5 cellular contexts compared by ENCODE assay signal in genomic region chr10:131067690-131068089, GRCh38.
"Had no signal": no experiment of that assay in that cellular context is flagged by ENCODE, and none has a peak within 500 bp of the region (broad histone marks: within the 10 kb centered on the region; RNA-seq: fewer than 3 reads in every experiment).

No MANE protein-coding gene starts in this region.

- DNase-seq: GM23248, GOT3, HCEC 1CT, IMR-90 had no signal

- H3K27ac ChIP-seq: GM23248 had no signal

- H3K4me3 ChIP-seq: GM23248 had no signal

- H3K9me3 Mint-ChIP-seq: H9 had no signal
